Comparison of ENCODE assay signal across 19 cellular contexts in genomic region chr10:58588673-58589265, GRCh38.
A peak's percentile ranks its signal among the peaks of the same experiment; 100 is the strongest.
DNase-seq lines count a peak whose midpoint lies in the region; ATAC-seq and TF ChIP-seq lines count a peak whose summit lies in the region.
"Had no signal": no experiment of that assay in that cellular context is flagged by ENCODE, and none has a peak within 500 bp of the region (broad histone marks: within the 10 kb centered on the region; RNA-seq: fewer than 3 reads in every experiment).

No MANE protein-coding gene starts in this region.

- H3K4me3 ChIP-seq in NB4 (ENCODE audit: low read depth, low read length) (no peak overlapping the region), fibroblast of the aortic adventitia (ENCODE audit: low read depth, low read length) (no peak overlapping the region)
- H3K4me3 ChIP-seq: BLaER1 had no signal

- no peaks in the 10 kb centered on the region for H3K27me3 Mint-ChIP-seq in nephron (ENCODE audit: low read depth)
- H3K27me3 Mint-ChIP-seq: activated CD4-positive, alpha-beta T cell treated with anti-CD3 and anti-CD28 coated beads, Interleukin-2, amount 10 ng/mL, durations not matched to agents 24 days and 14 days; central memory CD8-positive, alpha-beta T cell; stimulated activated naive CD8-positive, alpha-beta T cell treated with anti-CD3 and anti-CD28 coated beads, Interleukin-15, Interleukin-2, amounts not matched to agents 100 ng/mL and 50 ng/mL, for 24 hours had no signal

- DNase-seq in Daoy (ENCODE audit: low read depth) = peak; percentile 15
- DNase-seq in NB4 (ENCODE audit: low read depth) = peak; percentile 37
- no peak for DNase-seq in fibroblast of the aortic adventitia (ENCODE audit: low read depth)
- no peak for DNase-seq in DMS79 treated with DMSO at 0.1 percent for 48 hours (lab: John Stamatoyannopoulos, UW)
- DNase-seq in A172 (ENCODE audit: low spot score) = no peak
- DNase-seq: activated CD4-positive, alpha-beta T cell treated with anti-CD3 and anti-CD28 coated beads, Interleukin-2, amount 10 ng/mL, durations not matched to agents 24 days and 14 days; activated gamma-delta T cell treated with Interleukin-2 at 50 U/mL for 16 hours; GDM1; left colon; NCI-H774; occipital lobe; stimulated activated CD4-positive, alpha-beta T cell treated with anti-CD3 and anti-CD28 coated beads, Interleukin-4, amount 100 ng/mL, for 1 hour had no signal

- peaks cover 19% of the 10 kb centered on the region for H3K36me3 Mint-ChIP-seq in nephron (ENCODE audit: low read depth)

- peak; percentile 29 for TF ChIP-seq CTCF in NB4 (IDR thresholded peaks at IDR 0.05; ENCODE audit: low read depth, low read length)
- TF ChIP-seq CTCF in fibroblast of the aortic adventitia (IDR thresholded peaks at IDR 0.05; ENCODE audit: insufficient read depth, low read length) = peak; percentile 19
- TF ChIP-seq CTCF in nephron (IDR thresholded peaks at IDR 0.05; ENCODE audit: unreplicated experiment in 3 of 3) = no peak

- H3K4me3 Mint-ChIP-seq in nephron = no peak overlapping the region
- H3K4me3 Mint-ChIP-seq: activated CD4-positive, alpha-beta T cell treated with anti-CD3 and anti-CD28 coated beads, Interleukin-2, amount 10 ng/mL, durations not matched to agents 24 days and 14 days; central memory CD8-positive, alpha-beta T cell; stimulated activated naive CD8-positive, alpha-beta T cell treated with anti-CD3 and anti-CD28 coated beads, Interleukin-15, Interleukin-2, amounts not matched to agents 100 ng/mL and 50 ng/mL, for 24 hours had no signal

- peaks cover 11% of the 10 kb centered on the region for H3K9me3 Mint-ChIP-seq in nephron
- H3K9me3 Mint-ChIP-seq: activated CD4-positive, alpha-beta T cell treated with anti-CD3 and anti-CD28 coated beads, Interleukin-2, amount 10 ng/mL, durations not matched to agents 24 days and 14 days; stimulated activated naive CD8-positive, alpha-beta T cell treated with anti-CD3 and anti-CD28 coated beads, Interleukin-15, Interleukin-2, amounts not matched to agents 100 ng/mL and 50 ng/mL, for 24 hours had no signal

- ATAC-seq in GM21619 (IDR thresholded peaks at IDR 0.05; ENCODE audit: unreplicated experiment) (no peak), GM21447 (IDR thresholded peaks at IDR 0.05; ENCODE audit: unreplicated experiment) (no peak)
- ATAC-seq: left colon, SK-N-SH treated with all-trans-retinoic acid at 6 μM for 48 hours had no signal

- peak overlapping the region in 2 of 3 experiments; percentile 28 to 71 for H3K27ac Mint-ChIP-seq in nephron
- H3K27ac Mint-ChIP-seq: activated CD4-positive, alpha-beta T cell treated with anti-CD3 and anti-CD28 coated beads, Interleukin-2, amount 10 ng/mL, durations not matched to agents 24 days and 14 days; stimulated activated naive CD8-positive, alpha-beta T cell treated with anti-CD3 and anti-CD28 coated beads, Interleukin-15, Interleukin-2, amounts not matched to agents 100 ng/mL and 50 ng/mL, for 24 hours had no signal

- peaks cover 19% of the 10 kb centered on the region for H3K4me1 Mint-ChIP-seq in nephron
- H3K4me1 Mint-ChIP-seq: activated CD4-positive, alpha-beta T cell treated with anti-CD3 and anti-CD28 coated beads, Interleukin-2, amount 10 ng/mL, durations not matched to agents 24 days and 14 days; central memory CD8-positive, alpha-beta T cell had no signal

- TF ChIP-seq POLR2A in NB4 (IDR thresholded peaks at IDR 0.05; ENCODE audit: extremely low read depth, insufficient read length) = no peak

Comparison
In these comparisons a context has a peak if more than half of its experiments do, and no peak if none do; other contexts are left out.
1. DNase-seq: peak in Daoy (single experiment) and NB4 (single experiment); none in fibroblast of the aortic adventitia (single experiment), DMS79 treated with DMSO at 0.1 percent for 48 hours (single experiment) and A172 (single experiment).
2. CTCF ChIP-seq: peak in NB4 (single experiment) and fibroblast of the aortic adventitia (single experiment); none in nephron (0 of 3).